ENCODE assay signal across 18 cellular contexts in genomic region chr5:124783285-124783684, GRCh38. TPM values are rescaled to one million over a fixed set of nuclear protein-coding genes. Genes with fewer than 3 reads are reported as not detected.
DNase-seq lines count a peak whose midpoint lies in the region; ATAC-seq and TF ChIP-seq lines count a peak whose summit lies in the region.
"Had no signal": no experiment of that assay in that cellular context is flagged by ENCODE, and none has a peak within 500 bp of the region (broad histone marks: within the 10 kb centered on the region; RNA-seq: fewer than 3 reads in every experiment).

No MANE protein-coding gene starts in this region.

- H3K79me2 ChIP-seq in mammary epithelial cell (ENCODE audit: insufficient read depth, low read length): no peaks in the 10 kb centered on the region

- H3K4me1 Mint-ChIP-seq in MCF 10A (ENCODE audit: insufficient read depth, unreplicated experiment) (peaks cover 5% of the 10 kb centered on the region), natural killer cell (no peaks in the 10 kb centered on the region)
- no peaks in the 10 kb centered on the region for H3K4me1 Mint-ChIP-seq in activated naive CD4-positive, alpha-beta T cell treated with anti-CD3 and anti-CD28 coated beads, Interleukin-2, amount 10 ng/mL, durations not matched to agents 7 days and 5 days

- H3K4me1 ChIP-seq in mammary epithelial cell (ENCODE audit: insufficient read depth, low read length): no peaks in the 10 kb centered on the region

- H3K27ac Mint-ChIP-seq in MCF 10A (ENCODE audit: low read depth, unreplicated experiment) (peak overlapping the region; percentile 36), natural killer cell (no peak overlapping the region)
- H3K27ac Mint-ChIP-seq in activated naive CD4-positive, alpha-beta T cell treated with anti-CD3 and anti-CD28 coated beads, Interleukin-2, amount 10 ng/mL, durations not matched to agents 7 days and 5 days: no peak overlapping the region

- no peaks in the 10 kb centered on the region for H4K20me1 ChIP-seq in mammary epithelial cell (ENCODE audit: insufficient read depth, low read length)

- H3K27me3 Mint-ChIP-seq in MCF 10A (ENCODE audit: insufficient read depth, unreplicated experiment) (no peaks in the 10 kb centered on the region), natural killer cell (ENCODE audit: low read depth in 2 of 2) (no peaks in the 10 kb centered on the region)
- H3K27me3 Mint-ChIP-seq in activated naive CD4-positive, alpha-beta T cell treated with anti-CD3 and anti-CD28 coated beads, Interleukin-2, amount 10 ng/mL, durations not matched to agents 7 days and 5 days: no peaks in the 10 kb centered on the region

- no peak overlapping the region for H3K4me3 ChIP-seq in mammary epithelial cell (replicated peaks in 1 of 3; ENCODE audit: insufficient read depth in 1 of 3, low read depth in 2 of 3, low read length in 3 of 3)
- H3K4me3 ChIP-seq: K562 had no signal

- no peaks in the 10 kb centered on the region for H3K27me3 ChIP-seq in mammary epithelial cell (ENCODE audit: insufficient read depth, low read length)

- 92% methylated on average over 3 of the region's 3 CpGs for WGBS in mammary epithelial cell (ENCODE audit: low coverage, missing lambda C conversion rate)

- ATAC-seq in HG02884 (IDR thresholded peaks at IDR 0.05; ENCODE audit: unreplicated experiment): peak; percentile 57
- no peak for ATAC-seq in natural killer cell
- ATAC-seq: K562 had no signal

- H3K4me2 ChIP-seq in mammary epithelial cell (ENCODE audit: insufficient read depth, low read depth, low read length): no peak overlapping the region
- H3K4me2 ChIP-seq: SK-N-SH had no signal

- DNase-seq in MCF 10A (ENCODE audit: unreplicated experiment) (peak; percentile 44), mammary epithelial cell (no peak), iris pigment epithelial cell (ENCODE audit: low read depth) (peak; percentile 1), natural killer cell (no peak), NCI-H146 treated with DMSO at 0.1 percent for 48 hours (lab: John Stamatoyannopoulos, UW; ENCODE audit: unreplicated experiment) (no peak), NCI-H2196 treated with DMSO at 0.1 percent for 48 hours (lab: John Stamatoyannopoulos, UW; ENCODE audit: unreplicated experiment) (no peak)
- no peak for DNase-seq in activated naive CD4-positive, alpha-beta T cell treated with anti-CD3 and anti-CD28 coated beads, Interleukin-2, amount 10 ng/mL, durations not matched to agents 7 days and 5 days
- DNase-seq: DMS79 treated with DMSO at 0.1 percent for 48 hours, GOT3, NCI-H187, NCI-H524, NCI-H82, RPMI8226, SHP77 treated with DMSO at 0.1 percent for 48 hours, SK-N-SH had no signal

- in situ Hi-C loops in mammary epithelial cell (cut with MboI; ENCODE audit: low sequenced_read_pairs in 2 of 2): no loop called here

- H3K36me3 Mint-ChIP-seq in MCF 10A (ENCODE audit: insufficient read depth, unreplicated experiment) (no peaks in the 10 kb centered on the region), natural killer cell (no peaks in the 10 kb centered on the region)
- H3K36me3 Mint-ChIP-seq in activated naive CD4-positive, alpha-beta T cell treated with anti-CD3 and anti-CD28 coated beads, Interleukin-2, amount 10 ng/mL, durations not matched to agents 7 days and 5 days: no peaks in the 10 kb centered on the region

- TF ChIP-seq CTCF in MCF 10A (IDR thresholded peaks at IDR 0.05; ENCODE audit: unreplicated experiment) (no peak), mammary epithelial cell (conservative IDR thresholded peaks at IDR 0.05 in 1 of 2, IDR thresholded peaks at IDR 0.05 in 1 of 2; ENCODE audit: extremely low read depth in 1 of 2, insufficient read depth in 1 of 2, low read depth in 1 of 2, low read length in 2 of 2) (no peak), natural killer cell (IDR thresholded peaks at IDR 0.05) (no peak)

- H3K4me3 Mint-ChIP-seq in MCF 10A (ENCODE audit: unreplicated experiment) (no peak overlapping the region), natural killer cell (no peak overlapping the region)
- H3K4me3 Mint-ChIP-seq in activated naive CD4-positive, alpha-beta T cell treated with anti-CD3 and anti-CD28 coated beads, Interleukin-2, amount 10 ng/mL, durations not matched to agents 7 days and 5 days: no peak overlapping the region

- no peaks in the 10 kb centered on the region for H3K36me3 ChIP-seq in mammary epithelial cell (ENCODE audit: insufficient read depth, low read length)

- POLR2A ChIA-PET in MCF 10A (lab: Yijun Ruan, JAX): interaction anchor here (0.7 to 2.2 kb wide), 6 partner anchors 23 to 40 kb away, joined by 3 to 18 read pairs (median 6); no protein-coding TSS in a partner anchor

- no peak overlapping the region for H2AFZ ChIP-seq in mammary epithelial cell (ENCODE audit: low read depth, low read length)

- H3K9ac ChIP-seq in mammary epithelial cell (ENCODE audit: insufficient read depth, low read length): no peak overlapping the region
- H3K9ac ChIP-seq: SK-N-SH had no signal

- H3K9me3 Mint-ChIP-seq in MCF 10A (ENCODE audit: unreplicated experiment): peaks cover 6% of the 10 kb centered on the region
- peaks cover 3% of the 10 kb centered on the region for H3K9me3 Mint-ChIP-seq in activated naive CD4-positive, alpha-beta T cell treated with anti-CD3 and anti-CD28 coated beads, Interleukin-2, amount 10 ng/mL, durations not matched to agents 7 days and 5 days
- H3K9me3 Mint-ChIP-seq in natural killer cell: peaks cover 0 to 2% of the 10 kb centered on the region in 2 donors

- no peak overlapping the region for H3K27ac ChIP-seq in mammary epithelial cell (ENCODE audit: insufficient read depth, low read depth, low read length)
- H3K27ac ChIP-seq: 22Rv1 had no signal

- intact Hi-C loops in MCF 10A (cut with micrococcal nuclease): no loop called here
- intact Hi-C loops in mammary epithelial cell (cut with micrococcal nuclease): no loop called here
- intact Hi-C loops in natural killer cell (cut with micrococcal nuclease): no loop called here

- CTCF ChIA-PET in MCF 10A (lab: Yijun Ruan, JAX) (interaction anchor here (0.6 kb wide), 1 partner anchor 1415 kb away, joined by 3 read pairs; no protein-coding TSS in a partner anchor), mammary epithelial cell (lab: Charles Lee; ENCODE audit: low non-redundant PET) (no interaction called here)
- CTCF ChIA-PET in activated naive CD4-positive, alpha-beta T cell treated with anti-CD3 and anti-CD28 coated beads, Interleukin-2, amount 10 ng/mL, durations not matched to agents 7 days and 5 days (lab: Charles Lee): no interaction called here

- dilution Hi-C loops in mammary epithelial cell (cut with HindIII; ENCODE audit: low sequenced_read_pairs): no loop called here

- no TSS peak for BruUV-seq in MCF 10A (replicated peaks; lab: Mats Ljungman, UMichigan)
- BruUV-seq in mammary epithelial cell (replicated peaks; lab: Mats Ljungman, UMichigan): no TSS peak

- no peaks in the 10 kb centered on the region for H3K9me3 ChIP-seq in mammary epithelial cell (replicated peaks; ENCODE audit: insufficient read depth, low read length)
- H3K9me3 ChIP-seq: SK-N-SH had no signal

RNA-seq across cellular contexts. Expression of gene ZNF608, which starts 36.8 kb away (rescaled TPM):
- total RNA-seq in MCF 10A (2022): 8.4 and 10.4 TPM in 2 replicates
- 10 to 100 TPM in 1 of 2 donors, 1 to 10 TPM in 1; 7.0 to 20.0 TPM for total RNA-seq in mammary epithelial cell
- polyA plus RNA-seq in mammary epithelial cell: 4.4 TPM
- 5.8 TPM for polyA minus RNA-seq in mammary epithelial cell
- total RNA-seq in natural killer cell: 1 to 10 TPM in 1 of 3 donors, under 1 TPM in 1, not detected in 1; 0.39 to 6.6 TPM

Comparison
In these comparisons a context has a peak if more than half of its experiments do, and no peak if none do; other contexts are left out.
1. DNase-seq: peak in MCF 10A (single experiment) and iris pigment epithelial cell (single experiment); none in mammary epithelial cell (single experiment), activated naive CD4-positive, alpha-beta T cell treated with anti-CD3 and anti-CD28 coated beads, Interleukin-2, amount 10 ng/mL, durations not matched to agents 7 days and 5 days (single experiment), natural killer cell (single experiment), NCI-H146 treated with DMSO at 0.1 percent for 48 hours (single experiment) and NCI-H2196 treated with DMSO at 0.1 percent for 48 hours (single experiment).